1 cellular context compared by ENCODE assay signal in genomic region chr1:10209590-10209904, GRCh38.
TF ChIP-seq lines count a peak whose summit lies in the region.

No MANE protein-coding gene starts in this region.

TF ChIP-seq in GM23338, 12 proteins besides CTCF, POLR2A, EP300 and RAD21 (continued from another document):
- TF ChIP-seq REST (IDR thresholded peaks at IDR 0.05; ENCODE audit: unreplicated experiment) (no peak), POLR2AphosphoS5 (IDR thresholded peaks at IDR 0.05; ENCODE audit: low read depth) (no peak), EZH2 (IDR thresholded peaks at IDR 0.05; ENCODE audit: low read depth, unreplicated experiment) (no peak), EZH2phosphoT487 (IDR thresholded peaks at IDR 0.05; ENCODE audit: unreplicated experiment) (no peak), STAT1 (IDR thresholded peaks at IDR 0.05; ENCODE audit: unreplicated experiment) (no peak), ETS1 (IDR thresholded peaks at IDR 0.05) (no peak), JUNB (IDR thresholded peaks at IDR 0.05; ENCODE audit: unreplicated experiment) (no peak)
